Comparison of ENCODE assay signal across 1 cellular context in genomic region chr2:96526101-96526591, GRCh38.
TF ChIP-seq lines count a peak whose summit lies in the region.

No MANE protein-coding gene starts in this region.

TF ChIP-seq in GM23338, 12 proteins besides CTCF, POLR2A, EP300 and RAD21:
- TF ChIP-seq STAT1 (IDR thresholded peaks at IDR 0.05; ENCODE audit: unreplicated experiment) (no peak), POLR2AphosphoS5 (IDR thresholded peaks at IDR 0.05; ENCODE audit: low read depth) (no peak), EZH2phosphoT487 (IDR thresholded peaks at IDR 0.05; ENCODE audit: unreplicated experiment) (no peak)
